In the genomic region with DNA sequence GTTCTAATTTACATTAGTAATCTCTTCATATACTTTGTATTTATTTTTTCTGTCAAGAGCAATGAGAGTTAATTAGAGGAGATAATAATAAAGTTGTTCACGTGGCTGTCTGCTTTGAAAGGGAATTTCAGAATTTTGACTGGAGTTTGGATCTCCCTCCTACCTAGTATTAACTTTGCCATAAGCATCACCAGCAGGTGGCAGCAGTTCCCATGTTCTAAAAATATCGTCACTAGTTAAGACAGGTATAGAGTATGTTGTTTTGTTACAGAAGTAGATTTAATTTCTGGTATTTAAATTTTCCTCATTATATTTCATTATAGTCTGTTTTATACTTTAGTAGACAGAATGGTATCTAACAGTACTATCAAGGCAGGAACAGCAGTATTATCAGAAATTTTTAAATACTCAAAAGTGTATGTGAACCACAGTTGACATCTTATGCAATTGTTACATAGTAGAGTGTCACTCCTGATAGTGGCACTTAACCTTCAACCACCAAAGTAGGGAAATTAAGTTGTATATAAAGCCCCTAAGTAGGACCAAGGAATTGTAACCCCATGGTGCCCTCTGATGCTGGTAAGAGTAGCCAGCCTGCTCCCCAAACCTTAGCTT, we compare ENCODE assay signal across 8 cellular contexts. TPM values are rescaled to one million over a fixed set of nuclear protein-coding genes. Genes with fewer than 3 reads are reported as not detected.
DNase-seq lines count a peak whose midpoint lies in the region; ATAC-seq and TF ChIP-seq lines count a peak whose summit lies in the region.

No MANE protein-coding gene starts in this region.

- H3K4me3 ChIP-seq in NB4 (ENCODE audit: low read depth, low read length), result no peak overlapping the region
- no peak overlapping the region for H3K4me3 ChIP-seq in ascending aorta

- no peak overlapping the region for H3K27ac ChIP-seq in ascending aorta

- DNase-seq in AG08396 (ENCODE audit: low spot score) (peak; percentile 51), NB4 (ENCODE audit: low read depth) (peak; percentile 63), T-helper 9 cell (peak; percentile 80), ascending aorta (ENCODE audit: low spot score in 2 of 2) (peak in 1 of 2 donors; percentile 83), hippocampal formation (lab: John Stamatoyannopoulos, UW) (peak; percentile 31 to 49)
- peak; percentile 55 to 63 for DNase-seq in stimulated activated CD4-positive, alpha-beta T cell treated with anti-CD3 and anti-CD28 coated beads, Interleukin-15, amount 100 ng/mL, for 1 hour (ENCODE audit: low read depth in 1 of 2, low spot score in 1 of 2)

- intact Hi-C loops in ascending aorta (cut with DNase I), result loop anchor here (1.0 to 10.0 kb wide), 3 partner anchors 23 to 702 kb away; no protein-coding TSS in a partner anchor

- ATAC-seq in GM19023 (IDR thresholded peaks at IDR 0.05; ENCODE audit: unreplicated experiment), result peak; percentile 67
- no peak for ATAC-seq in HG03565 (IDR thresholded peaks at IDR 0.05; ENCODE audit: unreplicated experiment)

- no peaks in the 10 kb centered on the region for H3K4me1 ChIP-seq in ascending aorta

- no peaks in the 10 kb centered on the region for H3K27me3 ChIP-seq in ascending aorta

- TF ChIP-seq CTCF in NB4 (IDR thresholded peaks at IDR 0.05; ENCODE audit: low read depth, low read length), result peak; percentile 66
- peak; percentile 54 to 80 (median 72) for TF ChIP-seq CTCF in ascending aorta (IDR thresholded peaks at IDR 0.05)

- no peak for TF ChIP-seq POLR2A in NB4 (IDR thresholded peaks at IDR 0.05; ENCODE audit: extremely low read depth, insufficient read length)

- peaks cover 44 to 46% of the 10 kb centered on the region in 2 donors for H3K36me3 ChIP-seq in ascending aorta

- H3K9me3 ChIP-seq in ascending aorta, result no peaks in the 10 kb centered on the region

RNA-seq across cellular contexts. Expression of a gene that starts 20.4 kb away (rescaled TPM):
- 185 TPM for total RNA-seq in ascending aorta

RNA-seq across cellular contexts. Expression of a gene that starts 23.6 kb away (rescaled TPM):
- total RNA-seq in ascending aorta, result 8.8 TPM

RNA-seq across cellular contexts. Expression of a gene that starts 34.5 kb away (rescaled TPM):
- total RNA-seq in ascending aorta, result 7.2 TPM
